Comparison of ENCODE assay signal across 32 cellular contexts in genomic region chr13:73367886-73368285, GRCh38.
"Had no signal": no experiment of that assay in that cellular context is flagged by ENCODE, and none has a peak within 500 bp of the region (broad histone marks: within the 10 kb centered on the region; RNA-seq: fewer than 3 reads in every experiment).

No MANE protein-coding gene starts in this region.

- DNase-seq: activated CD4-positive, alpha-beta memory T cell treated with anti-CD3 and anti-CD28 coated beads for 36 hours; activated CD4-positive, alpha-beta T cell treated with anti-CD3 and anti-CD28 coated beads, Interleukin-2, amount 10 ng/mL, durations not matched to agents 24 days and 14 days; activated CD8-positive, alpha-beta memory T cell treated with anti-CD3 and anti-CD28 coated beads, Interleukin-2, amount 50 U/mL, for 4 hours; activated gamma-delta T cell; activated naive CD4-positive, alpha-beta T cell treated with anti-CD3 and anti-CD28 coated beads, Interleukin-2, amount 50 U/mL, for 16 hours; activated naive CD8-positive, alpha-beta T cell treated with anti-CD3 and anti-CD28 coated beads, Interleukin-2, amount 50 U/mL, for 24 hours; activated T-cell treated with anti-CD3 and anti-CD28 coated beads, Interleukin-2, amount 50 U/mL, for 1 hour; dermis blood vessel endothelial cell; effector CD4-positive, alpha-beta T cell; islet precursor cell; left cardiac atrium; midbrain; naive thymus-derived CD8-positive, alpha-beta T cell; pancreas; psoas muscle; sigmoid colon; stimulated activated CD4-positive, alpha-beta T cell treated with anti-CD3 and anti-CD28 coated beads, Interleukin-15, amount 100 ng/mL, for 24 hours; stimulated activated CD4-positive, alpha-beta T cell treated with anti-CD3 and anti-CD28 coated beads, Interleukin-2, amount 100 ng/mL, for 24 hours; stimulated activated naive B cell treated with anti-CD40 and anti-IgM and Interleukin-4, amounts not matched to agents 10 μg/mL and 1 μg/mL and 100 μg/mL, for 72 hours; stomach; SW 1271; T1000; tibial artery; WERI-Rb-1 had no signal

- H3K27ac ChIP-seq: esophagus muscularis mucosa, psoas muscle, sigmoid colon, tibial artery, WERI-Rb-1 had no signal

- FAIRE-seq: endometrium, frontal cortex, pancreas had no signal

- H3K4me1 Mint-ChIP-seq: activated CD4-positive, alpha-beta T cell treated with anti-CD3 and anti-CD28 coated beads, Interleukin-2, amount 10 ng/mL, durations not matched to agents 24 days and 14 days; activated naive CD8-positive, alpha-beta T cell treated with anti-CD3 and anti-CD28 coated beads, Interleukin-2, amount 50 U/mL, for 24 hours; central memory CD8-positive, alpha-beta T cell; naive thymus-derived CD8-positive, alpha-beta T cell; neural crest cell; stimulated activated naive B cell treated with anti-CD40 and anti-IgM and Interleukin-4, amounts not matched to agents 10 μg/mL and 1 μg/mL and 100 μg/mL, for 72 hours had no signal

- H3K27me3 ChIP-seq: esophagus muscularis mucosa, pancreas, sigmoid colon, stomach, tibial artery had no signal

- H3K27ac Mint-ChIP-seq: activated CD4-positive, alpha-beta memory T cell treated with anti-CD3 and anti-CD28 coated beads for 36 hours; activated CD4-positive, alpha-beta T cell treated with anti-CD3 and anti-CD28 coated beads, Interleukin-2, amount 10 ng/mL, durations not matched to agents 24 days and 14 days; activated naive CD8-positive, alpha-beta T cell treated with anti-CD3 and anti-CD28 coated beads, Interleukin-2, amount 50 U/mL, for 24 hours; activated T-helper 1 cell treated with anti-CD3 and anti-CD28 coated beads, Interleukin-12 subunit alpha, Interleukin-12 subunit beta, Interleukin-2, Interleukin-4 antibody, amounts not matched to agents 30 ng/mL and 10 ng/mL and 1 ng/mL, durations not matched to agents 14 hours and 24 hours and 36 hours; naive thymus-derived CD8-positive, alpha-beta T cell; stimulated activated naive B cell treated with anti-CD40 and anti-IgM and Interleukin-4, amounts not matched to agents 10 μg/mL and 1 μg/mL and 100 μg/mL, for 72 hours; T-helper 1 cell treated with Interleukin-12 subunit alpha and Interleukin-12 subunit beta and Interleukin-4 antibody, amounts not matched to agents 30 μg/mL and 1 μg/mL, for 36 hours had no signal

- H3K36me3 Mint-ChIP-seq: activated CD4-positive, alpha-beta memory T cell treated with anti-CD3 and anti-CD28 coated beads for 36 hours; stimulated activated naive B cell treated with anti-CD40 and anti-IgM and Interleukin-4, amounts not matched to agents 10 μg/mL and 1 μg/mL and 100 μg/mL, for 72 hours had no signal

- H3K4me3 ChIP-seq: esophagus muscularis mucosa, pancreas, psoas muscle, sigmoid colon, stomach, tibial artery had no signal

- ATAC-seq: activated CD4-positive, CD25-positive, alpha-beta regulatory T cell treated with anti-CD3 and anti-CD28 coated beads, Interleukin-2, amount 50 U/mL, for 24 hours; activated naive CD8-positive, alpha-beta T cell treated with anti-CD3 and anti-CD28 coated beads, Interleukin-2, amount 50 U/mL, for 24 hours; left cardiac atrium; naive thymus-derived CD8-positive, alpha-beta T cell; psoas muscle; stimulated activated naive B cell treated with anti-CD40 and anti-IgM and Interleukin-4, amounts not matched to agents 10 μg/mL and 1 μg/mL and 100 μg/mL, for 72 hours had no signal

- H3K9me3 Mint-ChIP-seq: activated CD4-positive, alpha-beta memory T cell treated with anti-CD3 and anti-CD28 coated beads for 36 hours; activated naive CD8-positive, alpha-beta T cell treated with anti-CD3 and anti-CD28 coated beads, Interleukin-2, amount 50 U/mL, for 24 hours; central memory CD8-positive, alpha-beta T cell; naive thymus-derived CD8-positive, alpha-beta T cell; neural crest cell had no signal

- H3K4me3 Mint-ChIP-seq: activated CD4-positive, alpha-beta memory T cell treated with anti-CD3 and anti-CD28 coated beads for 36 hours; activated CD4-positive, alpha-beta T cell treated with anti-CD3 and anti-CD28 coated beads, Interleukin-2, amount 10 ng/mL, durations not matched to agents 24 days and 14 days; activated naive CD8-positive, alpha-beta T cell treated with anti-CD3 and anti-CD28 coated beads, Interleukin-2, amount 50 U/mL, for 24 hours; activated T-helper 1 cell treated with anti-CD3 and anti-CD28 coated beads, Interleukin-12 subunit alpha, Interleukin-12 subunit beta, Interleukin-2, Interleukin-4 antibody, amounts not matched to agents 30 ng/mL and 10 ng/mL and 1 ng/mL, durations not matched to agents 14 hours and 24 hours and 36 hours; central memory CD8-positive, alpha-beta T cell; naive thymus-derived CD8-positive, alpha-beta T cell; neural crest cell; stimulated activated naive B cell treated with anti-CD40 and anti-IgM and Interleukin-4, amounts not matched to agents 10 μg/mL and 1 μg/mL and 100 μg/mL, for 72 hours; T-helper 1 cell treated with Interleukin-12 subunit alpha and Interleukin-12 subunit beta and Interleukin-4 antibody, amounts not matched to agents 30 μg/mL and 1 μg/mL, for 36 hours had no signal

- H3K27me3 Mint-ChIP-seq: activated naive CD8-positive, alpha-beta T cell treated with anti-CD3 and anti-CD28 coated beads, Interleukin-2, amount 50 U/mL, for 24 hours; stimulated activated naive B cell treated with anti-CD40 and anti-IgM and Interleukin-4, amounts not matched to agents 10 μg/mL and 1 μg/mL and 100 μg/mL, for 72 hours had no signal

- H3K4me1 ChIP-seq: esophagus muscularis mucosa, psoas muscle, sigmoid colon, tibial artery had no signal

- H3K9me3 ChIP-seq: esophagus muscularis mucosa, pancreas, psoas muscle, sigmoid colon, stomach, tibial artery had no signal

- H3K36me3 ChIP-seq: esophagus muscularis mucosa, pancreas, sigmoid colon, stomach, tibial artery, WERI-Rb-1 had no signal
